In the genomic region with DNA sequence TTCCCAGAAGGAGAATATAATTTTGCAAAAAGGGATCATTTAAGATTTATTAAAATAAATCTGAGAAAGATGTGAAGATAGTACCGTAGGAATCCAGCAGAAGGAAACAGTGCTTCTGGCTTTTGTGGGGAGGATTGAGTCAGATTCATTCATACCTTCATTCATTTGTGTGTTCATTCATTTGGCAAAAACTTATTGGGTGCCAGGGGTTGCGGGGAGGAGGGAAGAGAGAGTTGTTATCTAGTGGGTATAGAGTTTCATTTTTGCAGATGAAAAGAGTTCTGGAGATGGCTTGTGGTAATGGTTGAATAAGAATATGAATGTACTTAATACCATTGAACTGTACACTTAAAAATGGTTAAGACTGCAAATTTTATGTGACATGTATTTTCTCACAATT, we compare ENCODE assay signal across 25 cellular contexts. TPM values are rescaled to one million over a fixed set of nuclear protein-coding genes. Genes with fewer than 3 reads are reported as not detected.
DNase-seq lines count a peak whose midpoint lies in the region; ATAC-seq lines count a peak whose summit lies in the region.
"Had no signal": no experiment of that assay in that cellular context is flagged by ENCODE, and none has a peak within 500 bp of the region (broad histone marks: within the 10 kb centered on the region; RNA-seq: fewer than 3 reads in every experiment).

No MANE protein-coding gene starts in this region.

- POLR2A ChIA-PET in activated CD4-positive, alpha-beta memory T cell treated with anti-CD3 and anti-CD28 coated beads for 36 hours (lab: Charles Lee): interaction anchor here (1.2 kb wide), 1 partner anchor 22 kb away, joined by 7 read pairs; no protein-coding TSS in a partner anchor
- POLR2A ChIA-PET in activated CD4-positive, alpha-beta memory T cell treated with anti-CD3 and anti-CD28 coated beads, Interleukin-2, amount 10 ng/mL, durations not matched to agents 7 days and 5 days (lab: Charles Lee): interaction anchor here (0.6 kb wide), 1 partner anchor 95 kb away, joined by 3 read pairs; no protein-coding TSS in a partner anchor

- peaks cover 32% of the 10 kb centered on the region for H3K4me1 Mint-ChIP-seq in activated CD4-positive, alpha-beta memory T cell treated with anti-CD3 and anti-CD28 coated beads for 36 hours (ENCODE audit: low read depth)
- H3K4me1 Mint-ChIP-seq in activated CD4-positive, alpha-beta memory T cell treated with anti-CD3 and anti-CD28 coated beads, Interleukin-2, amount 10 ng/mL, durations not matched to agents 7 days and 5 days: peaks cover 20% of the 10 kb centered on the region
- peaks cover 22% of the 10 kb centered on the region for H3K4me1 Mint-ChIP-seq in activated naive CD8-positive, alpha-beta T cell treated with anti-CD3 and anti-CD28 coated beads, Interleukin-2, amount 50 U/mL, for 24 hours
- peaks cover 22% of the 10 kb centered on the region for H3K4me1 Mint-ChIP-seq in activated naive CD8-positive, alpha-beta T cell treated with anti-CD3 and anti-CD28 coated beads for 36 hours
- peaks cover 38% of the 10 kb centered on the region for H3K4me1 Mint-ChIP-seq in activated T-helper 17 cell treated with anti-CD3 and anti-CD28 coated beads, Interleukin-2, amount 50 U/mL, for 72 hours

- no peak overlapping the region for H3K27ac Mint-ChIP-seq in activated CD4-positive, alpha-beta memory T cell treated with anti-CD3 and anti-CD28 coated beads for 36 hours
- no peak overlapping the region for H3K27ac Mint-ChIP-seq in activated CD4-positive, alpha-beta memory T cell treated with anti-CD3 and anti-CD28 coated beads, Interleukin-2, amount 10 ng/mL, durations not matched to agents 7 days and 5 days
- no peak overlapping the region for H3K27ac Mint-ChIP-seq in activated naive CD8-positive, alpha-beta T cell treated with anti-CD3 and anti-CD28 coated beads, Interleukin-2, amount 50 U/mL, for 24 hours
- no peak overlapping the region for H3K27ac Mint-ChIP-seq in activated naive CD8-positive, alpha-beta T cell treated with anti-CD3 and anti-CD28 coated beads for 36 hours
- H3K27ac Mint-ChIP-seq in activated T-helper 17 cell treated with anti-CD3 and anti-CD28 coated beads, Interleukin-2, amount 50 U/mL, for 72 hours: no peak overlapping the region
- H3K27ac Mint-ChIP-seq: CD4-positive, alpha-beta T cell; HFFc6 had no signal

- peak; percentile 63 for ATAC-seq in activated naive CD8-positive, alpha-beta T cell treated with anti-CD3 and anti-CD28 coated beads, Interleukin-2, amount 50 U/mL, for 24 hours
- ATAC-seq in activated T-helper 17 cell treated with anti-CD3 and anti-CD28 coated beads, Interleukin-2, amount 50 U/mL, for 72 hours (replicated peaks): peak; percentile 87
- ATAC-seq: A549, HepG2 had no signal

- intact Hi-C loops in activated CD4-positive, alpha-beta memory T cell treated with anti-CD3 and anti-CD28 coated beads for 36 hours (cut with micrococcal nuclease): no loop called here

- H3K9me3 Mint-ChIP-seq in activated CD4-positive, alpha-beta memory T cell treated with anti-CD3 and anti-CD28 coated beads for 36 hours: no peaks in the 10 kb centered on the region
- H3K9me3 Mint-ChIP-seq in activated CD4-positive, alpha-beta memory T cell treated with anti-CD3 and anti-CD28 coated beads, Interleukin-2, amount 10 ng/mL, durations not matched to agents 7 days and 5 days: peaks cover 4% of the 10 kb centered on the region
- peaks cover 3% of the 10 kb centered on the region for H3K9me3 Mint-ChIP-seq in activated naive CD8-positive, alpha-beta T cell treated with anti-CD3 and anti-CD28 coated beads, Interleukin-2, amount 50 U/mL, for 24 hours
- peaks cover 5% of the 10 kb centered on the region for H3K9me3 Mint-ChIP-seq in activated naive CD8-positive, alpha-beta T cell treated with anti-CD3 and anti-CD28 coated beads for 36 hours
- H3K9me3 Mint-ChIP-seq in activated T-helper 17 cell treated with anti-CD3 and anti-CD28 coated beads, Interleukin-2, amount 50 U/mL, for 72 hours: peaks cover 3% of the 10 kb centered on the region
- H3K9me3 Mint-ChIP-seq: CD4-positive, alpha-beta T cell had no signal

- H3K36me3 Mint-ChIP-seq in activated CD4-positive, alpha-beta memory T cell treated with anti-CD3 and anti-CD28 coated beads for 36 hours: peaks cover 23% of the 10 kb centered on the region
- peaks cover 40% of the 10 kb centered on the region for H3K36me3 Mint-ChIP-seq in activated CD4-positive, alpha-beta memory T cell treated with anti-CD3 and anti-CD28 coated beads, Interleukin-2, amount 10 ng/mL, durations not matched to agents 7 days and 5 days (ENCODE audit: low read depth)
- peaks cover 28% of the 10 kb centered on the region for H3K36me3 Mint-ChIP-seq in activated naive CD8-positive, alpha-beta T cell treated with anti-CD3 and anti-CD28 coated beads, Interleukin-2, amount 50 U/mL, for 24 hours (ENCODE audit: low read depth)
- H3K36me3 Mint-ChIP-seq in activated naive CD8-positive, alpha-beta T cell treated with anti-CD3 and anti-CD28 coated beads for 36 hours: peaks cover 29% of the 10 kb centered on the region
- peaks cover 8% of the 10 kb centered on the region for H3K36me3 Mint-ChIP-seq in activated T-helper 17 cell treated with anti-CD3 and anti-CD28 coated beads, Interleukin-2, amount 50 U/mL, for 72 hours (ENCODE audit: low read depth)

- CTCF ChIA-PET in activated CD4-positive, alpha-beta memory T cell treated with anti-CD3 and anti-CD28 coated beads for 36 hours (lab: Charles Lee): interaction anchor here (1.2 to 1.6 kb wide), 3 partner anchors 12 to 99 kb away, joined by 3 to 4 read pairs (median 4); no protein-coding TSS in a partner anchor
- CTCF ChIA-PET in activated CD4-positive, alpha-beta memory T cell treated with anti-CD3 and anti-CD28 coated beads, Interleukin-2, amount 10 ng/mL, durations not matched to agents 7 days and 5 days (lab: Charles Lee): no interaction called here

- peak; percentile 55 for DNase-seq in activated CD4-positive, alpha-beta memory T cell treated with anti-CD3 and anti-CD28 coated beads for 36 hours
- no peak for DNase-seq in activated CD4-positive, alpha-beta memory T cell treated with anti-CD3 and anti-CD28 coated beads, Interleukin-2, amount 10 ng/mL, durations not matched to agents 7 days and 5 days
- no peak for DNase-seq in activated naive CD8-positive, alpha-beta T cell treated with anti-CD3 and anti-CD28 coated beads, Interleukin-2, amount 50 U/mL, for 24 hours
- DNase-seq in activated naive CD8-positive, alpha-beta T cell treated with anti-CD3 and anti-CD28 coated beads for 36 hours: no peak
- no peak for DNase-seq in central memory CD4-positive, alpha-beta T cell
- no peak for DNase-seq in NCI-H2171 treated with DMSO at 0.1 percent for 48 hours (lab: John Stamatoyannopoulos, UW)
- DNase-seq: AML-193; CD4-positive, alpha-beta T cell; DMS53; EL; GDM1; GOT3; HFFc6; Karpas-422; NCI-H1092 treated with DMSO at 0.1 percent for 48 hours; NCI-H1436; NCI-H187; NCI-H2081 treated with DMSO at 0.1 percent for 48 hours; NCI-H2171; NCI-H524 treated with DMSO at 0.1 percent for 48 hours; NCI-H774; SIG-M5 had no signal

- H3K4me3 Mint-ChIP-seq in activated CD4-positive, alpha-beta memory T cell treated with anti-CD3 and anti-CD28 coated beads for 36 hours: no peak overlapping the region
- H3K4me3 Mint-ChIP-seq in activated CD4-positive, alpha-beta memory T cell treated with anti-CD3 and anti-CD28 coated beads, Interleukin-2, amount 10 ng/mL, durations not matched to agents 7 days and 5 days: no peak overlapping the region
- H3K4me3 Mint-ChIP-seq in activated naive CD8-positive, alpha-beta T cell treated with anti-CD3 and anti-CD28 coated beads, Interleukin-2, amount 50 U/mL, for 24 hours: no peak overlapping the region
- H3K4me3 Mint-ChIP-seq in activated naive CD8-positive, alpha-beta T cell treated with anti-CD3 and anti-CD28 coated beads for 36 hours: no peak overlapping the region
- H3K4me3 Mint-ChIP-seq in activated T-helper 17 cell treated with anti-CD3 and anti-CD28 coated beads, Interleukin-2, amount 50 U/mL, for 72 hours: no peak overlapping the region
- H3K4me3 Mint-ChIP-seq: CD4-positive, alpha-beta T cell; HFFc6 had no signal

- no peaks in the 10 kb centered on the region for H3K27me3 Mint-ChIP-seq in activated CD4-positive, alpha-beta memory T cell treated with anti-CD3 and anti-CD28 coated beads for 36 hours
- no peaks in the 10 kb centered on the region for H3K27me3 Mint-ChIP-seq in activated CD4-positive, alpha-beta memory T cell treated with anti-CD3 and anti-CD28 coated beads, Interleukin-2, amount 10 ng/mL, durations not matched to agents 7 days and 5 days
- no peaks in the 10 kb centered on the region for H3K27me3 Mint-ChIP-seq in activated naive CD8-positive, alpha-beta T cell treated with anti-CD3 and anti-CD28 coated beads, Interleukin-2, amount 50 U/mL, for 24 hours
- no peaks in the 10 kb centered on the region for H3K27me3 Mint-ChIP-seq in activated naive CD8-positive, alpha-beta T cell treated with anti-CD3 and anti-CD28 coated beads for 36 hours
- H3K27me3 Mint-ChIP-seq in activated T-helper 17 cell treated with anti-CD3 and anti-CD28 coated beads, Interleukin-2, amount 50 U/mL, for 72 hours: no peaks in the 10 kb centered on the region
- H3K27me3 Mint-ChIP-seq: CD4-positive, alpha-beta T cell had no signal

RNA-seq across cellular contexts. Expression of gene BMAL1, which starts 31.1 kb away (rescaled TPM):
- 10 to 100 TPM; 20.2 to 24.8 TPM for total RNA-seq in activated CD4-positive, alpha-beta memory T cell treated with anti-CD3 and anti-CD28 coated beads for 36 hours
- 10 to 100 TPM; 36.0 to 41.0 TPM for total RNA-seq in activated CD4-positive, alpha-beta memory T cell treated with anti-CD3 and anti-CD28 coated beads, Interleukin-2, amount 10 ng/mL, durations not matched to agents 7 days and 5 days
- total RNA-seq in activated naive CD8-positive, alpha-beta T cell treated with anti-CD3 and anti-CD28 coated beads for 36 hours: 10 to 100 TPM; 12.2 to 13.6 TPM
- total RNA-seq in activated T-helper 17 cell treated with anti-CD3 and anti-CD28 coated beads, Interleukin-2, amount 50 U/mL, for 72 hours: 10 to 100 TPM; 41.6 to 44.7 TPM
